8 cellular contexts compared by ENCODE assay signal in genomic region chr10:35126062-35126529, GRCh38. TPM values are rescaled to one million over a fixed set of nuclear protein-coding genes. Genes with fewer than 3 reads are reported as not detected.
DNase-seq lines count a peak whose midpoint lies in the region; ATAC-seq and TF ChIP-seq lines count a peak whose summit lies in the region.

No MANE protein-coding gene starts in this region.

- DNase-seq in NT2/D1 (ENCODE audit: low read depth, low spot score), result no peak
- DNase-seq in endodermal cell, result no peak
- peak in 3 of 5 donors; percentile 52 to 58 (median 55) for DNase-seq in ovary
- DNase-seq in GM03348 (ENCODE audit: low spot score), result no peak
- DNase-seq in DMS153 (lab: John Stamatoyannopoulos, UW), result no peak
- no peak for DNase-seq in left lobe of liver (ENCODE audit: low spot score)

- H3K9ac ChIP-seq in NT2/D1 (ENCODE audit: insufficient read length, low read depth) (peak overlapping the region; percentile 64), endodermal cell (ENCODE audit: extremely low read depth, low read length, poor library complexity, severe bottlenecking) (peak overlapping the region; percentile 45)

- no peaks in the 10 kb centered on the region for H3K27me3 ChIP-seq in NT2/D1 (ENCODE audit: insufficient read depth, insufficient read length)
- no peaks in the 10 kb centered on the region for H3K27me3 ChIP-seq in endodermal cell (ENCODE audit: control insufficient read depth, insufficient read depth, low read length, poor library complexity, severe bottlenecking)
- no peaks in the 10 kb centered on the region for H3K27me3 ChIP-seq in ovary

- peaks cover 2% of the 10 kb centered on the region for H3K9me3 Mint-ChIP-seq in endodermal cell

- H3K36me3 ChIP-seq in NT2/D1 (ENCODE audit: insufficient read depth, insufficient read length, low read length) (no peaks in the 10 kb centered on the region), endodermal cell (ENCODE audit: control insufficient read depth, insufficient read depth, low read length) (no peaks in the 10 kb centered on the region), ovary (no peaks in the 10 kb centered on the region)

- peak overlapping the region; percentile 70 for H3K4me3 ChIP-seq in GM12875 (ENCODE audit: low read depth, low read length)
- H3K4me3 ChIP-seq in NT2/D1 (ENCODE audit: insufficient read length, low read depth), result peak overlapping the region; percentile 58
- peak overlapping the region; percentile 87 for H3K4me3 ChIP-seq in endodermal cell (ENCODE audit: low read length)
- peak overlapping the region; percentile 57 for H3K4me3 ChIP-seq in ovary

- H3K9me3 ChIP-seq in NT2/D1 (ENCODE audit: insufficient read depth, low read length) (no peaks in the 10 kb centered on the region), endodermal cell (ENCODE audit: control insufficient read depth, low read length) (no peaks in the 10 kb centered on the region), ovary (no peaks in the 10 kb centered on the region)

- H3K27me3 Mint-ChIP-seq in endodermal cell (ENCODE audit: insufficient read depth), result no peaks in the 10 kb centered on the region

- TF ChIP-seq EP300 in ovary (IDR thresholded peaks at IDR 0.05), result no peak

- no peak for TF ChIP-seq POLR2A in ovary (IDR thresholded peaks at IDR 0.05)

- no peak for ATAC-seq in GM18868 (IDR thresholded peaks at IDR 0.05; ENCODE audit: unreplicated experiment)
- ATAC-seq in left lobe of liver, result no peak

- no peak overlapping the region for H3K27ac ChIP-seq in endodermal cell (ENCODE audit: low read depth, low read length)
- H3K27ac ChIP-seq in ovary, result peak overlapping the region; percentile 99

- 81 to 86% methylated on average over 9 to 13 of the region's 13 CpGs for WGBS in endodermal cell (ENCODE audit: insufficient coverage in 1 of 2, insufficient read length in 1 of 2), 2 experiments
- WGBS in ovary, 3 donors, result 67 to 74% (median 71%) methylated on average over 13 of the region's 13 CpGs

- intact Hi-C loops in ovary (cut with DNase I), result loop anchor here in 1 of 4 donors (5.0 to 10.0 kb wide), 2 partner anchors 71 to 509 kb away; no protein-coding TSS in a partner anchor

- H3K4me3 Mint-ChIP-seq in endodermal cell, result peak overlapping the region; percentile 91

- peaks cover 5% of the 10 kb centered on the region for H3K4me1 Mint-ChIP-seq in endodermal cell

- no peak for TF ChIP-seq CTCF in GM12875 (IDR thresholded peaks at IDR 0.05; ENCODE audit: borderline replicate concordance, insufficient read depth, low read depth, low read length)
- no peak for TF ChIP-seq CTCF in endodermal cell (conservative IDR thresholded peaks at IDR 0.05)
- no peak for TF ChIP-seq CTCF in ovary (IDR thresholded peaks at IDR 0.05)

- peaks cover 5% of the 10 kb centered on the region for H3K36me3 Mint-ChIP-seq in endodermal cell (ENCODE audit: low read depth)

- peak overlapping the region; percentile 88 for H3K27ac Mint-ChIP-seq in endodermal cell

- H3K4me1 ChIP-seq in NT2/D1 (ENCODE audit: insufficient read depth, insufficient read length) (no peaks in the 10 kb centered on the region), endodermal cell (ENCODE audit: control insufficient read depth, insufficient read depth, low read length) (no peaks in the 10 kb centered on the region), ovary (ENCODE audit: insufficient read depth) (peaks cover 5% of the 10 kb centered on the region)

RNA-seq across cellular contexts. Expression of gene CREM, which starts 0.6 kb away (rescaled TPM):
- total RNA-seq in endodermal cell, result 10 to 100 TPM; 31.5 to 35.3 TPM
- 39.0 TPM for polyA plus RNA-seq in endodermal cell (2013, experiment 1 of 2)
- polyA plus RNA-seq in endodermal cell (2013, experiment 2 of 2), result 40.0 TPM
- total RNA-seq in ovary, result 10 to 100 TPM; 24.4 to 87.2 (median 66.3) TPM
- 10 to 100 TPM; 31.3 to 40.9 TPM for polyA plus RNA-seq in ovary
- 18.9 TPM for total RNA-seq in left lobe of liver

RNA-seq across cellular contexts. Expression of gene CUL2, which starts 36.0 kb away (rescaled TPM):
- 10 to 100 TPM; 39.2 to 41.5 TPM for total RNA-seq in endodermal cell
- 41.0 TPM for polyA plus RNA-seq in endodermal cell (2013, experiment 1 of 2)
- polyA plus RNA-seq in endodermal cell (2013, experiment 2 of 2), result 41.6 TPM
- total RNA-seq in ovary, result 10 to 100 TPM; 10.5 to 33.0 (median 23.6) TPM
- polyA plus RNA-seq in ovary, result 10 to 100 TPM; 11.2 to 25.5 TPM
- total RNA-seq in left lobe of liver, result 12.3 TPM

Comparison
In these comparisons a context has a peak if more than half of its experiments do, and no peak if none do; other contexts are left out.
1. DNase-seq: peak in ovary (3 of 5); none in NT2/D1 (single experiment), endodermal cell (single experiment), GM03348 (single experiment), DMS153 (single experiment) and left lobe of liver (single experiment).
2. Peak in every context shown above with its lines, with median percentiles within 50 percentile points of each other: H3K4me3 ChIP-seq.